In genomic region chr6:117906454-117906904, GRCh38 we compare ENCODE assay signal across 8 cellular contexts. TPM values are rescaled to one million over a fixed set of nuclear protein-coding genes. Genes with fewer than 3 reads are reported as not detected.
A peak's percentile ranks its signal among the peaks of the same experiment; 100 is the strongest.
DNase-seq lines count a peak whose midpoint lies in the region; ATAC-seq, FAIRE-seq and TF ChIP-seq lines count a peak whose summit lies in the region.

No MANE protein-coding gene starts in this region.

- peaks cover 3% of the 10 kb centered on the region for H4K20me1 ChIP-seq in GM23338 (replicated peaks; ENCODE audit: insufficient read depth)

- H3K4me1 Mint-ChIP-seq in GM23338 = peaks cover 15% of the 10 kb centered on the region

- H3K27me3 ChIP-seq in GM23338 (ENCODE audit: insufficient read depth) (peaks cover 45% of the 10 kb centered on the region), upper lobe of right lung (peaks cover 45% of the 10 kb centered on the region)

- peaks cover 14% of the 10 kb centered on the region for H3K27me3 Mint-ChIP-seq in GM23338 (ENCODE audit: insufficient read depth, low read depth, poor library complexity)

- DNase-seq in GM23338 (ENCODE audit: low spot score) (no peak), NCI-H526 (lab: John Stamatoyannopoulos, UW) (peak; percentile 21 to 46), kidney (no peak), upper lobe of right lung (no peak), middle frontal gyrus (ENCODE audit: extremely low spot score, low spot score) (no peak), HK-2 (ENCODE audit: unreplicated experiment) (no peak), NK-92 (lab: John Stamatoyannopoulos, UW; ENCODE audit: unreplicated experiment) (no peak)

- H3K36me3 ChIP-seq in GM23338 (ENCODE audit: insufficient read depth) = no peaks in the 10 kb centered on the region
- H3K36me3 ChIP-seq in kidney (ENCODE audit: control insufficient read depth in 1 of 2, insufficient read depth in 2 of 2, low read length in 2 of 2) = no peaks in the 10 kb centered on the region
- no peaks in the 10 kb centered on the region for H3K36me3 ChIP-seq in upper lobe of right lung

- H3K9me3 ChIP-seq in kidney (ENCODE audit: control insufficient read depth in 1 of 2, low read length in 2 of 2) (no peaks in the 10 kb centered on the region), upper lobe of right lung (no peaks in the 10 kb centered on the region)

- FAIRE-seq in kidney (lab: Jason Lieb, UNC) = no peak

- H3K4me3 Mint-ChIP-seq in GM23338 = peak overlapping the region; percentile 82

- peak overlapping the region; percentile 93 for H2AFZ ChIP-seq in GM23338

- H3K27ac ChIP-seq in GM23338 (ENCODE audit: low read depth) (no peak overlapping the region), kidney (ENCODE audit: low read depth in 2 of 2, low read length in 2 of 2) (no peak overlapping the region), upper lobe of right lung (no peak overlapping the region)

- TF ChIP-seq CTCF in GM23338 (conservative IDR thresholded peaks at IDR 0.05; ENCODE audit: low read depth in 2 of 2) = no peak
- TF ChIP-seq CTCF in kidney (IDR thresholded peaks at IDR 0.05; ENCODE audit: borderline replicate concordance, extremely low read depth, insufficient read depth) = no peak
- TF ChIP-seq CTCF in upper lobe of right lung (IDR thresholded peaks at IDR 0.05) = no peak

- H3K4me1 ChIP-seq in GM23338 (ENCODE audit: insufficient read depth) (peaks cover 8% of the 10 kb centered on the region), kidney (ENCODE audit: control insufficient read depth in 1 of 2, insufficient read depth in 1 of 2, low read depth in 1 of 2, low read length in 2 of 2) (peaks cover 0 to 2% of the 10 kb centered on the region in 2 donors), upper lobe of right lung (no peaks in the 10 kb centered on the region)

- H3K4me3 ChIP-seq in GM23338 = peak overlapping the region; percentile 80
- H3K4me3 ChIP-seq in kidney (ENCODE audit: low read length in 2 of 2) = peak overlapping the region; percentile 53 to 56
- peak overlapping the region; percentile 25 for H3K4me3 ChIP-seq in upper lobe of right lung

- H3K9me2 ChIP-seq in GM23338 (ENCODE audit: insufficient read depth) = no peaks in the 10 kb centered on the region

- no peaks in the 10 kb centered on the region for H3K9me3 Mint-ChIP-seq in GM23338

- H3K27ac Mint-ChIP-seq in GM23338 = no peak overlapping the region

- ATAC-seq in GM18867 (IDR thresholded peaks at IDR 0.05; ENCODE audit: unreplicated experiment) (peak; percentile 50), GM23338 (no peak), upper lobe of right lung (no peak)

- peak overlapping the region; percentile 92 for H3K4me2 ChIP-seq in GM23338

- no peaks in the 10 kb centered on the region; the same call in 2 of the 3 replicates for H3K36me3 Mint-ChIP-seq in GM23338 (ENCODE audit: low read depth)

- 0 out of 2 replicates have a peak, but pooled peaks cover 4% of the 10 kb centered on the region for H3F3A ChIP-seq in GM23338 (replicated peaks; ENCODE audit: low read depth)

- intact Hi-C loops in kidney (cut with DNase I) (no loop called here), upper lobe of right lung (cut with DNase I) (no loop called here)

- 0 out of 2 replicates have a peak, but pooled peaks cover 3% of the 10 kb centered on the region for H3K79me2 ChIP-seq in GM23338 (replicated peaks; ENCODE audit: insufficient read depth)

- H3K9ac ChIP-seq in kidney (ENCODE audit: low read length in 2 of 2) = no peak overlapping the region

TF ChIP-seq in GM23338, 12 proteins besides CTCF, POLR2A, EP300 and RAD21:
- TF ChIP-seq ZNF462 (CRISPR knock-in tag; IDR thresholded peaks at IDR 0.05) (0 out of 2 replicates have a peak, but pooled peaks have one; percentile 26), JUNB (IDR thresholded peaks at IDR 0.05; ENCODE audit: unreplicated experiment) (no peak), EZH2 (IDR thresholded peaks at IDR 0.05; ENCODE audit: low read depth, unreplicated experiment) (no peak)

RNA-seq across cellular contexts. Expression of gene SLC35F1, which starts 0.6 kb away (rescaled TPM):
- 9.4 and 10.3 TPM in 2 replicates for total RNA-seq in GM23338 (2014; rRNA removed; shearing (Covaris generic))
- 3.0 and 3.4 TPM in 2 replicates for polyA plus RNA-seq in GM23338 (2016; fragmentation: Nextera tagmentation; extraction: Ambion mirVana)
- 0.63 TPM for total RNA-seq in kidney
- 0.28 TPM for polyA plus RNA-seq in kidney (ENCODE audit: insufficient read depth, low read depth, low replicate concordance)
- total RNA-seq in upper lobe of right lung = 0.29 TPM

Comparison
In these comparisons a context has a peak if more than half of its experiments do, and no peak if none do; other contexts are left out.
1. DNase-seq: peak in NCI-H526 (2 of 2); none in GM23338 (single experiment), kidney (single experiment), upper lobe of right lung (single experiment), middle frontal gyrus (single experiment), HK-2 (single experiment) and NK-92 (single experiment).
2. H3K4me3 ChIP-seq: peak in every context shown above with its lines; median percentile 80 in GM23338; 54 in kidney; 25 in upper lobe of right lung.